In genomic region chr11:78583889-78584288, GRCh38 we compare ENCODE assay signal across 1 cellular context.
TF ChIP-seq lines count a peak whose summit lies in the region.

No MANE protein-coding gene starts in this region.

TF ChIP-seq in K562, 482 proteins besides CTCF, POLR2A, EP300 and RAD21 (continued from another document):
- TF ChIP-seq CHAMP1 (IDR thresholded peaks at IDR 0.05) (no peak), NCOA2 (IDR thresholded peaks at IDR 0.05; ENCODE audit: partially characterized antibody in 2 of 2) (no peak), CBFA2T3 (IDR thresholded peaks at IDR 0.05) (no peak), TAL1 (IDR thresholded peaks at IDR 0.05) (no peak), JUND (IDR thresholded peaks at IDR 0.05; ENCODE audit: borderline replicate concordance, low read depth, low read length) (no peak), JUND (tag; IDR thresholded peaks at IDR 0.05; ENCODE audit: borderline replicate concordance, low read depth, low read length) (no peak), ARNT (IDR thresholded peaks at IDR 0.05) (0 out of 4 replicates have a peak, but pooled peaks of 1 of the 2 experiments have one; percentile 47), XRCC3 (IDR thresholded peaks at IDR 0.05) (peak; percentile 22; the same call in 1 of the 2 replicates)
